Comparison of ENCODE assay signal across 27 cellular contexts in genomic region chr18:1371724-1372123, GRCh38.
"Had no signal": no experiment of that assay in that cellular context is flagged by ENCODE, and none has a peak within 500 bp of the region (broad histone marks: within the 10 kb centered on the region; RNA-seq: fewer than 3 reads in every experiment).

No MANE protein-coding gene starts in this region.

- H3K36me3 ChIP-seq: brain microvascular endothelial cell had no signal

- H3K27me3 ChIP-seq: brain microvascular endothelial cell, dorsolateral prefrontal cortex had no signal

- ATAC-seq: activated T-cell treated with anti-CD3 and anti-CD28 coated beads, Interleukin-2, amount 50 U/mL, for 4 hours; activated T-helper 17 cell treated with anti-CD3 and anti-CD28 coated beads, Interleukin-2, amount 50 U/mL, for 72 hours; esophagus mucosa; T-helper 17 cell had no signal

- DNase-seq: activated CD4-positive, alpha-beta memory T cell treated with anti-CD3 and anti-CD28 coated beads, Interleukin-2, amount 10 ng/mL, durations not matched to agents 7 days and 5 days; activated CD4-positive, alpha-beta T cell treated with anti-CD3 and anti-CD28 coated beads for 1 hour; activated CD4-positive, alpha-beta T cell treated with anti-CD3 and anti-CD28 coated beads for 4 hours; activated CD4-positive, alpha-beta T cell treated with anti-CD3 and anti-CD28 coated beads, Interleukin-2, amount 10 ng/mL, durations not matched to agents 7 days and 5 days; activated CD4-positive, alpha-beta T cell treated with anti-CD3 and anti-CD28 coated beads, Interleukin-2, amount 50 U/mL, for 4 hours; activated CD4-positive, CD25-positive, alpha-beta regulatory T cell; activated effector memory CD4-positive, alpha-beta T cell treated with Interleukin-2 at 50 U/mL for 16 hours; activated gamma-delta T cell treated with Interleukin-2 at 50 U/mL for 16 hours; activated naive CD4-positive, alpha-beta T cell treated with anti-CD3 and anti-CD28 coated beads, Interleukin-2, amount 50 U/mL, for 16 hours; activated naive CD4-positive, alpha-beta T cell treated with Interleukin-2 at 50 U/mL for 16 hours; activated T-cell treated with anti-CD3 and anti-CD28 coated beads, Interleukin-2, amount 50 U/mL, for 4 hours; amniotic stem cell; anterior cingulate cortex; brain microvascular endothelial cell; dorsolateral prefrontal cortex; effector memory CD4-positive, alpha-beta T cell; endodermal cell; foreskin fibroblast; head of caudate nucleus; T-helper 17 cell; T1000 had no signal

- H3K4me3 ChIP-seq: coronary artery, dorsolateral prefrontal cortex had no signal

- FAIRE-seq: astrocyte, bronchial epithelial cell, frontal cortex had no signal

- H3K27ac ChIP-seq: brain microvascular endothelial cell, coronary artery, dorsolateral prefrontal cortex had no signal
